ENCODE assay signal across 8 cellular contexts in genomic region chr7:63925626-63926460, GRCh38.
A peak's percentile ranks its signal among the peaks of the same experiment; 100 is the strongest.
DNase-seq lines count a peak whose midpoint lies in the region; ATAC-seq and TF ChIP-seq lines count a peak whose summit lies in the region.

No MANE protein-coding gene starts in this region.

- peak overlapping the region; percentile 100 for H3K27ac ChIP-seq in cingulate gyrus (ENCODE audit: low read depth, low read length)

- no peaks in the 10 kb centered on the region for H3K27me3 ChIP-seq in mucosa of stomach (ENCODE audit: control insufficient read depth, insufficient read depth, low read length)

- H3K4me1 Mint-ChIP-seq in CD14-positive monocyte (peaks cover 20% of the 10 kb centered on the region), progenitor cell of endocrine pancreas (ENCODE audit: low read depth) (no peaks in the 10 kb centered on the region)
- peaks cover 7% of the 10 kb centered on the region for H3K4me1 Mint-ChIP-seq in stimulated activated effector memory CD8-positive, alpha-beta T cell treated with anti-CD3 and anti-CD28 coated beads, Interleukin-12 subunit alpha, Interleukin-12 subunit beta, amount 100 ng/mL, for 72 hours

- H3K4me3 Mint-ChIP-seq in CD14-positive monocyte = peak overlapping the region; percentile 92 to 93
- peak overlapping the region; percentile 86 for H3K4me3 Mint-ChIP-seq in stimulated activated effector memory CD8-positive, alpha-beta T cell treated with anti-CD3 and anti-CD28 coated beads, Interleukin-12 subunit alpha, Interleukin-12 subunit beta, amount 100 ng/mL, for 72 hours
- H3K4me3 Mint-ChIP-seq in progenitor cell of endocrine pancreas (ENCODE audit: low read depth) = no peak overlapping the region

- H3K36me3 Mint-ChIP-seq in CD14-positive monocyte (no peaks in the 10 kb centered on the region), progenitor cell of endocrine pancreas (ENCODE audit: insufficient read depth) (peaks cover 6% of the 10 kb centered on the region)
- H3K36me3 Mint-ChIP-seq in stimulated activated effector memory CD8-positive, alpha-beta T cell treated with anti-CD3 and anti-CD28 coated beads, Interleukin-12 subunit alpha, Interleukin-12 subunit beta, amount 100 ng/mL, for 72 hours = peaks cover 18% of the 10 kb centered on the region

- peaks cover 20 to 54% (median 44%) of the 10 kb centered on the region in 7 donors for H3K9me3 Mint-ChIP-seq in CD14-positive monocyte
- peaks cover 13% of the 10 kb centered on the region for H3K9me3 Mint-ChIP-seq in stimulated activated effector memory CD8-positive, alpha-beta T cell treated with anti-CD3 and anti-CD28 coated beads, Interleukin-12 subunit alpha, Interleukin-12 subunit beta, amount 100 ng/mL, for 72 hours
- peaks cover 57% of the 10 kb centered on the region for H3K9me3 Mint-ChIP-seq in progenitor cell of endocrine pancreas (ENCODE audit: low read depth)

- TF ChIP-seq CTCF in CD14-positive monocyte (IDR thresholded peaks at IDR 0.05) = no peak
- no peak for TF ChIP-seq CTCF in progenitor cell of endocrine pancreas (IDR thresholded peaks at IDR 0.05; ENCODE audit: unreplicated experiment)

- DNase-seq in CD14-positive monocyte (ENCODE audit: low spot score) (peak; percentile 90), KG1 (lab: John Stamatoyannopoulos, UW) (peak; percentile 98), NCI-H226 (no peak), progenitor cell of endocrine pancreas (ENCODE audit: low spot score, unreplicated experiment) (no peak)
- peak; percentile 84 to 87 for DNase-seq in activated CD4-positive, alpha-beta T cell treated with anti-CD3 and anti-CD28 coated beads for 4 hours
- DNase-seq in stimulated activated effector memory CD8-positive, alpha-beta T cell treated with anti-CD3 and anti-CD28 coated beads, Interleukin-12 subunit alpha, Interleukin-12 subunit beta, amount 100 ng/mL, for 72 hours (ENCODE audit: low spot score in 2 of 2) = peak; percentile 42 to 84

- intact Hi-C loops in CD14-positive monocyte (cut with micrococcal nuclease) = loop anchor here (5.0 to 10.0 kb wide), 3 partner anchors 386 to 1449 kb away; partner anchors contain the start of genes ZNF680 (in 1 of the 2), ZNF736 (in 1 of the 2) and ZNF92 (in 1 of the 2)

- no peaks in the 10 kb centered on the region for H3K9me3 ChIP-seq in mucosa of stomach (ENCODE audit: control insufficient read depth, low read length)

- peaks cover 0 to 3% (median 2%) of the 10 kb centered on the region in 3 donors for H3K27me3 Mint-ChIP-seq in CD14-positive monocyte (ENCODE audit: low read depth in 3 of 3)
- no peaks in the 10 kb centered on the region for H3K27me3 Mint-ChIP-seq in progenitor cell of endocrine pancreas

- no peaks in the 10 kb centered on the region for H3K36me3 ChIP-seq in mucosa of stomach (ENCODE audit: control insufficient read depth, insufficient read depth, low read length)

- H3K27ac Mint-ChIP-seq in CD14-positive monocyte = peak overlapping the region; percentile 84 to 97 (median 91)
- H3K27ac Mint-ChIP-seq in stimulated activated effector memory CD8-positive, alpha-beta T cell treated with anti-CD3 and anti-CD28 coated beads, Interleukin-12 subunit alpha, Interleukin-12 subunit beta, amount 100 ng/mL, for 72 hours = peak overlapping the region; percentile 95
- no peak overlapping the region for H3K27ac Mint-ChIP-seq in progenitor cell of endocrine pancreas

- ATAC-seq in stimulated activated effector memory CD8-positive, alpha-beta T cell treated with anti-CD3 and anti-CD28 coated beads, Interleukin-12 subunit alpha, Interleukin-12 subunit beta, amount 100 ng/mL, for 72 hours = peak; percentile 97

- H3K4me1 ChIP-seq in mucosa of stomach (ENCODE audit: control insufficient read depth, insufficient read depth, low read length) = no peaks in the 10 kb centered on the region

- no peak overlapping the region for H3K4me3 ChIP-seq in mucosa of stomach (ENCODE audit: low read length)

- peak overlapping the region; percentile 27 for H3K9ac ChIP-seq in mucosa of stomach (ENCODE audit: low read length)

Comparison
In these comparisons a context has a peak if more than half of its experiments do, and no peak if none do; other contexts are left out.
1. DNase-seq: peak in CD14-positive monocyte (single experiment), KG1 (single experiment), activated CD4-positive, alpha-beta T cell treated with anti-CD3 and anti-CD28 coated beads for 4 hours (2 of 2) and stimulated activated effector memory CD8-positive, alpha-beta T cell treated with anti-CD3 and anti-CD28 coated beads, Interleukin-12 subunit alpha, Interleukin-12 subunit beta, amount 100 ng/mL, for 72 hours (2 of 2); none in NCI-H226 (single experiment) and progenitor cell of endocrine pancreas (single experiment).